ENCODE assay signal across 17 cellular contexts in the genomic region with DNA sequence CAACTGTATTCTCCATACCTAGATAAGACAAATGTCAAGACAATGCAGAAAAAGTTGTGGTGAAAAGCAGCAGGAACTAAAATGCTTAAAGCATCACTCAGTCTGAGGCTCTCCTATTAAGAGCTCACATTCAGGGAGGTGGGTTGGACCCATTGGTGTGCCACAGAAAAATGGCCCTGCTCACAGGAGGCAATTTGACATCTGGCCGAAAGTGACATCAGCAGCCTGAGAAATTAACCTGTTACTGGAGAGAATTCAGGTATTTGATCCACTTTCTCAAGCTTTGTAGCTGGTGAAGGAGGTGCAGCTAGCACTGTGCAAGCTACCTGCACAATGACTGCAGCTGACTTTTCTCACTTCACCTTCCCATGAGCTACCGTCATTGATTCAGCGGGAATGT. TPM values are rescaled to one million over a fixed set of nuclear protein-coding genes. Genes with fewer than 3 reads are reported as not detected.
DNase-seq lines count a peak whose midpoint lies in the region; ATAC-seq, FAIRE-seq and TF ChIP-seq lines count a peak whose summit lies in the region.
"Had no signal": no experiment of that assay in that cellular context is flagged by ENCODE, and none has a peak within 500 bp of the region (broad histone marks: within the 10 kb centered on the region; RNA-seq: fewer than 3 reads in every experiment).

No MANE protein-coding gene starts in this region.

- peak overlapping the region in 5 of 8 donors; percentile 13 to 69 (median 58) for H3K27ac Mint-ChIP-seq in CD8-positive, alpha-beta memory T cell

- H3F3A ChIP-seq in SU-DHL-6 (ENCODE audit: insufficient read depth): peaks cover 49% of the 10 kb centered on the region

- H3K4me1 ChIP-seq in cardiac muscle cell (ENCODE audit: low read depth): peaks cover 89% of the 10 kb centered on the region
- H3K4me1 ChIP-seq in CD8-positive, alpha-beta memory T cell (ENCODE audit: insufficient read depth, low read length): peaks cover 10% of the 10 kb centered on the region
- H3K4me1 ChIP-seq in gastrocnemius medialis: peaks cover 95 to 99% of the 10 kb centered on the region in 2 donors
- H3K4me1 ChIP-seq: SJSA1 had no signal

- no peaks in the 10 kb centered on the region for H3K9me3 ChIP-seq in cardiac muscle cell (ENCODE audit: low read depth)
- H3K9me3 ChIP-seq in CD8-positive, alpha-beta memory T cell (ENCODE audit: low read length): no peaks in the 10 kb centered on the region
- H3K9me3 ChIP-seq in SU-DHL-6 (ENCODE audit: insufficient read depth, low read length): no peaks in the 10 kb centered on the region
- no peaks in the 10 kb centered on the region for H3K9me3 ChIP-seq in gastrocnemius medialis
- H3K9me3 ChIP-seq: SJSA1 had no signal

- peaks cover 45 to 52% (median 51%) of the 10 kb centered on the region in 3 donors for H3K4me1 Mint-ChIP-seq in CD8-positive, alpha-beta memory T cell

- H3K27me3 ChIP-seq in cardiac muscle cell (no peaks in the 10 kb centered on the region), SU-DHL-6 (ENCODE audit: low read length) (no peaks in the 10 kb centered on the region), gastrocnemius medialis (no peaks in the 10 kb centered on the region)
- no peaks in the 10 kb centered on the region for H3K27me3 ChIP-seq in CD8-positive, alpha-beta memory T cell (ENCODE audit: insufficient read depth, low read length, poor library complexity, severe bottlenecking)
- H3K27me3 ChIP-seq: SJSA1 had no signal

- in situ Hi-C loops in gastrocnemius medialis (cut with MboI; ENCODE audit: low sequenced_read_pairs in 4 of 4): no loop called here

- TF ChIP-seq POLR2A in gastrocnemius medialis (IDR thresholded peaks at IDR 0.05): no peak

- peaks cover 40% of the 10 kb centered on the region for H3K79me2 ChIP-seq in SU-DHL-6 (ENCODE audit: insufficient read depth, low read length)

- no peaks in the 10 kb centered on the region for H4K20me1 ChIP-seq in SU-DHL-6 (ENCODE audit: low read depth, low read length)

- no peaks in the 10 kb centered on the region for H3K9me2 ChIP-seq in SU-DHL-6 (replicated peaks; ENCODE audit: insufficient read depth, low read length)

- H3K4me3 ChIP-seq in cardiac muscle cell (no peak overlapping the region), SU-DHL-6 (ENCODE audit: insufficient read depth, low read length, poor library complexity, severe bottlenecking) (no peak overlapping the region), gastrocnemius medialis (no peak overlapping the region)
- H3K4me3 ChIP-seq in CD8-positive, alpha-beta memory T cell (ENCODE audit: low read length): no peak overlapping the region
- H3K4me3 ChIP-seq: SJSA1 had no signal

- H3K9me3 Mint-ChIP-seq in CD8-positive, alpha-beta memory T cell: no peaks in the 10 kb centered on the region
- H3K9me3 Mint-ChIP-seq: CD4-positive, alpha-beta memory T cell had no signal

- no peak for FAIRE-seq in GM19239 (lab: Jason Lieb, UNC)

- intact Hi-C loops in Right ventricle myocardium inferior (cut with DNase I) (no loop called here), gastrocnemius medialis (cut with DNase I; ENCODE audit: low total_unique reads) (no loop called here)

- H3K9ac ChIP-seq in SU-DHL-6 (ENCODE audit: low read length): peak overlapping the region; percentile 22

- DNase-seq in cardiac muscle cell (ENCODE audit: low read depth in 1 of 2, low spot score in 1 of 2) (no peak), Right ventricle myocardium inferior (ENCODE audit: missing footprints) (no peak), gastrocnemius medialis (no peak), GOT3 (lab: John Stamatoyannopoulos, UW) (no peak), GM19239 (ENCODE audit: insufficient read length, low spot score) (no peak)
- no peak for DNase-seq in CD8-positive, alpha-beta memory T cell
- DNase-seq: CD4-positive, alpha-beta memory T cell; EL; H7; NCI-H1092 treated with DMSO at 0.1 percent for 48 hours; NCI-H1694; NCI-H2107; NCI-H446 treated with DMSO at 0.1 percent for 48 hours; NCI-H748 treated with DMSO at 0.1 percent for 48 hours had no signal

- no peak overlapping the region for H2AFZ ChIP-seq in SU-DHL-6 (ENCODE audit: low read depth, low read length, severe bottlenecking)

- H3K27me3 Mint-ChIP-seq in CD8-positive, alpha-beta memory T cell: peaks cover 0 to 1% of the 10 kb centered on the region in 2 donors
- H3K27me3 Mint-ChIP-seq: CD4-positive, alpha-beta memory T cell had no signal

- TF ChIP-seq CTCF in cardiac muscle cell (IDR thresholded peaks at IDR 0.05; ENCODE audit: low read depth, low read length) (no peak), SU-DHL-6 (IDR thresholded peaks at IDR 0.05; ENCODE audit: insufficient read depth, low read length, poor library complexity, severe bottlenecking) (no peak), gastrocnemius medialis (IDR thresholded peaks at IDR 0.05 in 4 of 5, conservative IDR thresholded peaks at IDR 0.05 in 1 of 5) (no peak)

- H3K4me3 Mint-ChIP-seq in CD8-positive, alpha-beta memory T cell: no peak overlapping the region
- H3K4me3 Mint-ChIP-seq: CD4-positive, alpha-beta memory T cell had no signal

- H3K36me3 Mint-ChIP-seq in CD8-positive, alpha-beta memory T cell: peaks cover 0 to 15% (median 0%) of the 10 kb centered on the region in 3 donors

- ATAC-seq in Right ventricle myocardium inferior (no peak), gastrocnemius medialis (no peak), HG02981 (IDR thresholded peaks at IDR 0.05; ENCODE audit: unreplicated experiment) (no peak)

- POLR2A ChIA-PET in CD8-positive, alpha-beta memory T cell (lab: Charles Lee): no interaction called here

- CTCF ChIA-PET in CD8-positive, alpha-beta memory T cell (lab: Charles Lee): interaction anchor here (1.1 kb wide), 1 partner anchor 61 kb away, joined by 3 read pairs; no protein-coding TSS in a partner anchor

- H3K36me3 ChIP-seq in cardiac muscle cell (no peaks in the 10 kb centered on the region), SU-DHL-6 (ENCODE audit: low read length) (no peaks in the 10 kb centered on the region), gastrocnemius medialis (no peaks in the 10 kb centered on the region)
- H3K36me3 ChIP-seq in CD8-positive, alpha-beta memory T cell (ENCODE audit: insufficient read depth, low read length): no peaks in the 10 kb centered on the region

- H3K4me2 ChIP-seq in SU-DHL-6 (ENCODE audit: low read depth, low read length, poor library complexity, severe bottlenecking): peak overlapping the region; percentile 78

- H3K27ac ChIP-seq in cardiac muscle cell (peak overlapping the region; percentile 84), SU-DHL-6 (ENCODE audit: low read depth, low read length) (peak overlapping the region; percentile 98), gastrocnemius medialis (peak overlapping the region; percentile 83 to 92 (median 86))
- H3K27ac ChIP-seq in CD8-positive, alpha-beta memory T cell (ENCODE audit: low read depth, low read length): no peak overlapping the region
- H3K27ac ChIP-seq: SJSA1 had no signal

RNA-seq across cellular contexts. Expression of a gene that starts 23.0 kb away (rescaled TPM):
- total RNA-seq in cardiac muscle cell: 6.4 and 9.9 TPM in 2 replicates
- polyA plus RNA-seq in cardiac muscle cell: 4.6 and 11.9 TPM in 2 replicates
- total RNA-seq in Right ventricle myocardium inferior: 6.7 TPM
- total RNA-seq in CD8-positive, alpha-beta memory T cell: 1 to 10 TPM; 4.8 to 7.0 TPM
- polyA plus RNA-seq in CD8-positive, alpha-beta memory T cell: 8.3 TPM
- total RNA-seq in gastrocnemius medialis: 1 to 10 TPM; 2.0 to 4.7 (median 3.5) TPM

RNA-seq across cellular contexts. Expression of a gene that starts 23.1 kb away (rescaled TPM):
- total RNA-seq in cardiac muscle cell (89.7 and 164 TPM in 2 replicates), Right ventricle myocardium inferior (415 TPM), gastrocnemius medialis (100 to 1,000 TPM; 116 to 139 (median 121) TPM)
- 105 and 167 TPM in 2 replicates for polyA plus RNA-seq in cardiac muscle cell
- total RNA-seq in CD8-positive, alpha-beta memory T cell: 10 to 100 TPM; 15.4 to 16.4 TPM
- polyA plus RNA-seq in CD8-positive, alpha-beta memory T cell: 2.1 TPM

RNA-seq across cellular contexts. Expression of a gene that starts 51.5 kb away (rescaled TPM):
- total RNA-seq in cardiac muscle cell: 16.0 and 21.0 TPM in 2 replicates
- 45.4 and 52.7 TPM in 2 replicates for polyA plus RNA-seq in cardiac muscle cell
- total RNA-seq in Right ventricle myocardium inferior: 10.5 TPM
- total RNA-seq in CD8-positive, alpha-beta memory T cell: 10 to 100 TPM; 21.9 to 23.0 TPM
- polyA plus RNA-seq in CD8-positive, alpha-beta memory T cell: 17.9 TPM
- total RNA-seq in gastrocnemius medialis: 10 to 100 TPM in 2 of 4 donors, 1 to 10 TPM in 2; 6.0 to 18.5 (median 10.1) TPM

RNA-seq across cellular contexts. Expression of a gene that starts 51.7 kb away (rescaled TPM):
- 10.2 and 11.6 TPM in 2 replicates for total RNA-seq in cardiac muscle cell
- polyA plus RNA-seq in cardiac muscle cell: 26.1 and 27.3 TPM in 2 replicates
- 19.8 TPM for total RNA-seq in Right ventricle myocardium inferior
- total RNA-seq in CD8-positive, alpha-beta memory T cell: 10 to 100 TPM; 11.1 to 11.3 TPM
- polyA plus RNA-seq in CD8-positive, alpha-beta memory T cell: 12.6 TPM
- 10 to 100 TPM; 11.9 to 21.4 (median 16.2) TPM for total RNA-seq in gastrocnemius medialis
